24 cellular contexts compared by ENCODE assay signal in the genomic region with DNA sequence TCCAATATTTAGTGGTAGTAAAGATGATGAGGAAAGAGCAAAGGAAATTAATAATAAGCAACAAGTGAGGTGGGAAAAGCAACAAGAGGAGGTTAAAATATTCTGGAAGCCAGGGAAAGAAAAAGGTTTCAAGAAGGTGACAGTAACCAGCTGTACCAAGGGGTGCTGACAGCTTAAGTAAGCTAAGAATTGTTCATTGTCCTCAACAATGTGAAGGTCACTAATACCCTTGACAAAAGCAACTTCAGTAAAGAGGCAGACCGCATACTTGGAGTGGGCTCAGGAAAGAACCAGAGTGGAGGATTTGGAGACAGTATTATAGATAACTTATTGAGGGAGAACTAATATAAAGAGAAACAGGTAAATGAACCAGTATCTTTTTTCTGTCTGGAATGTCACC.
"Had no signal": no experiment of that assay in that cellular context is flagged by ENCODE, and none has a peak within 500 bp of the region (broad histone marks: within the 10 kb centered on the region; RNA-seq: fewer than 3 reads in every experiment).

No MANE protein-coding gene starts in this region.

- H3K36me3 ChIP-seq: thyroid gland, transverse colon, vagina had no signal

- DNase-seq: islet precursor cell; lower lobe of right lung; mammary epithelial cell; mesenchymal stem cell; naive thymus-derived CD8-positive, alpha-beta T cell; occipital lobe; psoas muscle; stimulated activated CD4-positive, alpha-beta T cell treated with anti-CD3 and anti-CD28 coated beads, Interleukin-12 subunit alpha, Interleukin-12 subunit beta, amount 100 ng/mL, for 4 hours; stimulated activated CD4-positive, alpha-beta T cell treated with anti-CD3 and anti-CD28 coated beads, Interleukin-15, amount 100 ng/mL, for 24 hours; stimulated activated CD4-positive, alpha-beta T cell treated with anti-CD3 and anti-CD28 coated beads, Interleukin-2, amount 100 ng/mL, for 24 hours; stimulated activated CD4-positive, alpha-beta T cell treated with anti-CD3 and anti-CD28 coated beads, Interleukin-4, amount 100 ng/mL, for 1 hour; stimulated activated naive B cell treated with anti-CD40 and anti-IgM and Interleukin-4, amounts not matched to agents 10 μg/mL and 1 μg/mL and 100 μg/mL, for 72 hours; stimulated activated naive CD8-positive, alpha-beta T cell treated with anti-CD3 and anti-CD28 coated beads, Interleukin-15, Interleukin-2, amounts not matched to agents 100 U/mL and 50 U/mL, for 24 hours; stomach; testis; thyroid gland; transverse colon; upper lobe of left lung had no signal

- H3K27me3 ChIP-seq: hepatocyte, neutrophil, stomach, testis, thyroid gland, transverse colon, upper lobe of left lung, vagina had no signal

- H3K4me3 ChIP-seq: hepatocyte, lower lobe of right lung, psoas muscle, skin epidermis, stomach, testis, thyroid gland, transverse colon, upper lobe of left lung, vagina had no signal

- H3K4me1 ChIP-seq: lower lobe of right lung, parathyroid adenoma, psoas muscle, stomach, testis, thyroid gland, transverse colon, upper lobe of left lung, vagina had no signal

- ATAC-seq: lower lobe of right lung; naive thymus-derived CD8-positive, alpha-beta T cell; sciatic nerve; stimulated activated naive B cell treated with anti-CD40 and anti-IgM and Interleukin-4, amounts not matched to agents 10 μg/mL and 1 μg/mL and 100 μg/mL, for 72 hours; stimulated activated naive CD8-positive, alpha-beta T cell treated with anti-CD3 and anti-CD28 coated beads, Interleukin-15, Interleukin-2, amounts not matched to agents 100 U/mL and 50 U/mL, for 24 hours had no signal

- H3K27ac ChIP-seq: hepatocyte, lower lobe of right lung, neutrophil, parathyroid adenoma, psoas muscle, skin epidermis, stomach, testis, thyroid gland, transverse colon, upper lobe of left lung, vagina had no signal

- H3K9me3 ChIP-seq: lower lobe of right lung, neutrophil, psoas muscle, stomach, testis, thyroid gland, transverse colon, upper lobe of left lung, vagina had no signal
